ENCODE assay signal across 11 cellular contexts in genomic region chr4:151540728-151541437, GRCh38.
A peak's percentile ranks its signal among the peaks of the same experiment; 100 is the strongest.
DNase-seq lines count a peak whose midpoint lies in the region; ATAC-seq and TF ChIP-seq lines count a peak whose summit lies in the region.
"Had no signal": no experiment of that assay in that cellular context is flagged by ENCODE, and none has a peak within 500 bp of the region (broad histone marks: within the 10 kb centered on the region; RNA-seq: fewer than 3 reads in every experiment).

No MANE protein-coding gene starts in this region.

- ATAC-seq in HG03159 (IDR thresholded peaks at IDR 0.05; ENCODE audit: unreplicated experiment) = no peak

- H3K9me3 Mint-ChIP-seq in T-helper 2 cell treated with Interferon-gamma antibody and Interleukin-4, amounts not matched to agents 5 μg/mL and 100 μg/mL, for 36 hours = no peaks in the 10 kb centered on the region
- H3K9me3 Mint-ChIP-seq: H9 had no signal

- in situ Hi-C loops in brain microvascular endothelial cell (cut with HindIII; ENCODE audit: low pct_ligation_motif_present, low sequenced_read_pairs) = no loop called here

- H3K4me3 Mint-ChIP-seq in T-helper 2 cell treated with Interferon-gamma antibody and Interleukin-4, amounts not matched to agents 5 μg/mL and 100 μg/mL, for 36 hours = no peak overlapping the region
- H3K4me3 Mint-ChIP-seq: H9 had no signal

- no peaks in the 10 kb centered on the region for H3K36me3 ChIP-seq in MG63
- H3K36me3 ChIP-seq in brain microvascular endothelial cell (replicated peaks) = no peaks in the 10 kb centered on the region
- no peaks in the 10 kb centered on the region for H3K36me3 ChIP-seq in mesodermal cell (ENCODE audit: control insufficient read depth, insufficient read depth, low read length)

- H3K4me1 Mint-ChIP-seq in T-helper 2 cell treated with Interferon-gamma antibody and Interleukin-4, amounts not matched to agents 5 μg/mL and 100 μg/mL, for 36 hours (ENCODE audit: low read depth) = no peaks in the 10 kb centered on the region

- no peak overlapping the region for H3K27ac Mint-ChIP-seq in T-helper 2 cell treated with Interferon-gamma antibody and Interleukin-4, amounts not matched to agents 5 μg/mL and 100 μg/mL, for 36 hours
- H3K27ac Mint-ChIP-seq: H9 had no signal

- TF ChIP-seq CTCF in brain microvascular endothelial cell (IDR thresholded peaks at IDR 0.05; ENCODE audit: low read depth, low read length, missing control alignments) = no peak

- no peaks in the 10 kb centered on the region for H3K27me3 ChIP-seq in MG63
- H3K27me3 ChIP-seq in brain microvascular endothelial cell (replicated peaks) = no peaks in the 10 kb centered on the region

- peaks cover 8% of the 10 kb centered on the region for H3K27me3 Mint-ChIP-seq in T-helper 2 cell treated with Interferon-gamma antibody and Interleukin-4, amounts not matched to agents 5 μg/mL and 100 μg/mL, for 36 hours (ENCODE audit: low read depth)

- H3K27ac ChIP-seq in brain microvascular endothelial cell (peak overlapping the region; percentile 86), mesodermal cell (ENCODE audit: low read depth, low read length, severe bottlenecking) (peak overlapping the region; percentile 68)

- DNase-seq in AG20443 (ENCODE audit: low spot score) (peak; percentile 35), MG63 (peak; percentile 73), brain microvascular endothelial cell (peak; percentile 92), SHP77 (lab: John Stamatoyannopoulos, UW) (no peak), middle frontal gyrus (ENCODE audit: extremely low spot score, low spot score) (no peak)
- no peak for DNase-seq in T-helper 2 cell treated with Interferon-gamma antibody and Interleukin-4, amounts not matched to agents 5 μg/mL and 100 μg/mL, for 36 hours (ENCODE audit: low spot score)
- DNase-seq: H9; NCI-H187; stimulated activated CD4-positive, alpha-beta T cell treated with anti-CD3 and anti-CD28 coated beads, Interleukin-2, amount 100 ng/mL, for 24 hours had no signal

- H3K4me3 ChIP-seq in MG63 (no peak overlapping the region; the same call in 1 of the 2 replicates), brain microvascular endothelial cell (ENCODE audit: low read depth, low read length) (no peak overlapping the region), mesodermal cell (ENCODE audit: extremely low read depth, insufficient read depth, low read length, poor library complexity, severe bottlenecking) (no peak overlapping the region)

- no peaks in the 10 kb centered on the region for H3K9me3 ChIP-seq in MG63
- H3K9me3 ChIP-seq in mesodermal cell (ENCODE audit: control insufficient read depth, low read length) = no peaks in the 10 kb centered on the region

- H3K4me1 ChIP-seq in mesodermal cell (ENCODE audit: control insufficient read depth, insufficient read depth, low read length, poor library complexity, severe bottlenecking) = peaks cover 17% of the 10 kb centered on the region

- no peaks in the 10 kb centered on the region for H3K36me3 Mint-ChIP-seq in T-helper 2 cell treated with Interferon-gamma antibody and Interleukin-4, amounts not matched to agents 5 μg/mL and 100 μg/mL, for 36 hours (ENCODE audit: low read depth)

- 80 to 100% methylated on average over 1 to 3 of the region's 3 CpGs for WGBS in mesodermal cell (ENCODE audit: insufficient coverage in 2 of 2), 2 experiments

Comparison
In these comparisons a context has a peak if more than half of its experiments do, and no peak if none do; other contexts are left out.
1. DNase-seq: peak in AG20443 (single experiment), MG63 (single experiment) and brain microvascular endothelial cell (single experiment); none in T-helper 2 cell treated with Interferon-gamma antibody and Interleukin-4, amounts not matched to agents 5 μg/mL and 100 μg/mL, for 36 hours (single experiment), SHP77 (0 of 2) and middle frontal gyrus (single experiment).